25 cellular contexts compared by ENCODE assay signal in genomic region chr4:115906428-115906827, GRCh38.
DNase-seq lines count a peak whose midpoint lies in the region; ATAC-seq and TF ChIP-seq lines count a peak whose summit lies in the region.
"Had no signal": no experiment of that assay in that cellular context is flagged by ENCODE, and none has a peak within 500 bp of the region (broad histone marks: within the 10 kb centered on the region; RNA-seq: fewer than 3 reads in every experiment).

No MANE protein-coding gene starts in this region.

- H3K27me3 ChIP-seq in transverse colon, result no peaks in the 10 kb centered on the region
- H3K27me3 ChIP-seq: BLaER1, SJSA1 had no signal

- H3K9me3 Mint-ChIP-seq in neural crest cell, result peaks cover 10% of the 10 kb centered on the region
- H3K9me3 Mint-ChIP-seq in activated T-helper 1 cell treated with anti-CD3 and anti-CD28 coated beads, Interleukin-12 subunit alpha, Interleukin-12 subunit beta, Interleukin-2, Interleukin-4 antibody, amounts not matched to agents 30 ng/mL and 10 ng/mL and 1 ng/mL, durations not matched to agents 14 hours and 24 hours and 36 hours, result peaks cover 11% of the 10 kb centered on the region

- no peaks in the 10 kb centered on the region for H3K4me1 Mint-ChIP-seq in neural crest cell
- no peaks in the 10 kb centered on the region for H3K4me1 Mint-ChIP-seq in activated T-helper 1 cell treated with anti-CD3 and anti-CD28 coated beads, Interleukin-12 subunit alpha, Interleukin-12 subunit beta, Interleukin-2, Interleukin-4 antibody, amounts not matched to agents 30 ng/mL and 10 ng/mL and 1 ng/mL, durations not matched to agents 14 hours and 24 hours and 36 hours (ENCODE audit: low read depth)

- peaks cover 6% of the 10 kb centered on the region for H3K36me3 Mint-ChIP-seq in neural crest cell (ENCODE audit: low read depth)
- H3K36me3 Mint-ChIP-seq in activated T-helper 1 cell treated with anti-CD3 and anti-CD28 coated beads, Interleukin-12 subunit alpha, Interleukin-12 subunit beta, Interleukin-2, Interleukin-4 antibody, amounts not matched to agents 30 ng/mL and 10 ng/mL and 1 ng/mL, durations not matched to agents 14 hours and 24 hours and 36 hours (ENCODE audit: low read depth), result no peaks in the 10 kb centered on the region

- in situ Hi-C loops in transverse colon (cut with MboI; ENCODE audit: low pct_ligation_motif_present in 1 of 4, low pct_unique_long_range_greater_than_20kb in 1 of 4, low sequenced_read_pairs in 3 of 4), result no loop called here

- intact Hi-C loops in transverse colon (cut with DNase I; ENCODE audit: low total_unique reads), result no loop called here
- intact Hi-C loops in activated T-helper 1 cell treated with anti-CD3 and anti-CD28 coated beads, Interleukin-12 subunit alpha, Interleukin-12 subunit beta, Interleukin-2, Interleukin-4 antibody, amounts not matched to agents 30 ng/mL and 10 ng/mL and 1 ng/mL, durations not matched to agents 14 hours and 24 hours and 36 hours (cut with micrococcal nuclease), result no loop called here

- TF ChIP-seq POLR2A in transverse colon (IDR thresholded peaks at IDR 0.05), result no peak

- no peaks in the 10 kb centered on the region for H3K27me3 Mint-ChIP-seq in neural crest cell (ENCODE audit: low read depth)
- H3K27me3 Mint-ChIP-seq in activated T-helper 1 cell treated with anti-CD3 and anti-CD28 coated beads, Interleukin-12 subunit alpha, Interleukin-12 subunit beta, Interleukin-2, Interleukin-4 antibody, amounts not matched to agents 30 ng/mL and 10 ng/mL and 1 ng/mL, durations not matched to agents 14 hours and 24 hours and 36 hours (ENCODE audit: insufficient read depth), result no peaks in the 10 kb centered on the region
- H3K27me3 Mint-ChIP-seq: CD4-positive, alpha-beta T cell had no signal

- H3K36me3 ChIP-seq in transverse colon, result no peaks in the 10 kb centered on the region
- H3K36me3 ChIP-seq: BLaER1, SJSA1 had no signal

- no peak for TF ChIP-seq EP300 in transverse colon (IDR thresholded peaks at IDR 0.05; ENCODE audit: low read depth)

- no peak overlapping the region for H3K4me3 Mint-ChIP-seq in neural crest cell
- no peak overlapping the region for H3K4me3 Mint-ChIP-seq in activated T-helper 1 cell treated with anti-CD3 and anti-CD28 coated beads, Interleukin-12 subunit alpha, Interleukin-12 subunit beta, Interleukin-2, Interleukin-4 antibody, amounts not matched to agents 30 ng/mL and 10 ng/mL and 1 ng/mL, durations not matched to agents 14 hours and 24 hours and 36 hours
- H3K4me3 Mint-ChIP-seq: CD4-positive, alpha-beta T cell had no signal

- TF ChIP-seq CTCF in VCaP (conservative IDR thresholded peaks at IDR 0.05) (0 out of 2 replicates have a peak, but pooled peaks have one; percentile 13), neural crest cell (conservative IDR thresholded peaks at IDR 0.05) (peak; percentile 42), transverse colon (IDR thresholded peaks at IDR 0.05) (no peak)

- H3K27ac ChIP-seq in VCaP (no peak overlapping the region), transverse colon (no peak overlapping the region)
- H3K27ac ChIP-seq: BLaER1, PC-9, SJSA1 had no signal

- H3K27ac Mint-ChIP-seq in neural crest cell (ENCODE audit: unreplicated experiment), result no peak overlapping the region
- no peak overlapping the region for H3K27ac Mint-ChIP-seq in activated T-helper 1 cell treated with anti-CD3 and anti-CD28 coated beads, Interleukin-12 subunit alpha, Interleukin-12 subunit beta, Interleukin-2, Interleukin-4 antibody, amounts not matched to agents 30 ng/mL and 10 ng/mL and 1 ng/mL, durations not matched to agents 14 hours and 24 hours and 36 hours
- H3K27ac Mint-ChIP-seq: CD4-positive, alpha-beta T cell had no signal

- no peak overlapping the region for H3K4me3 ChIP-seq in transverse colon
- H3K4me3 ChIP-seq: BLaER1, PC-9, SJSA1 had no signal

- 52 to 54% methylated on average over 2 of the region's 2 CpGs for WGBS in transverse colon (ENCODE audit: low coverage in 1 of 2), 2 donors

- peak; percentile 0 for DNase-seq in DMS 273 (lab: John Stamatoyannopoulos, UW; ENCODE audit: unreplicated experiment)
- no peak for DNase-seq in DMS 273 treated with DMSO at 0.1 percent for 48 hours (lab: John Stamatoyannopoulos, UW)
- no peak for DNase-seq in neural crest cell (ENCODE audit: low read depth, low spot score)
- DNase-seq in transverse colon, result no peak
- DNase-seq in activated T-helper 1 cell treated with anti-CD3 and anti-CD28 coated beads, Interleukin-12 subunit alpha, Interleukin-12 subunit beta, Interleukin-2, Interleukin-4 antibody, amounts not matched to agents 30 ng/mL and 10 ng/mL and 1 ng/mL, durations not matched to agents 14 hours and 24 hours and 36 hours (ENCODE audit: low spot score), result no peak
- no peak for DNase-seq in NOMO-1 (lab: John Stamatoyannopoulos, UW; ENCODE audit: unreplicated experiment in 2 of 2)
- DNase-seq: 8988T; CD4-positive, alpha-beta T cell; GDM1; KBM-7; MV-4-11; NCI-H1105 treated with DMSO at 0.1 percent for 48 hours; NCI-H146; NCI-H1930; NCI-H446 treated with DMSO at 0.1 percent for 48 hours; NCI-H526; NCI-H82; NK-92 treated with Interleukin-12 subunit alpha and Interleukin-12 subunit beta, amount 100 ng/mL, for 24 hours; PC-9; Right ventricle myocardium superior; RPMI8226 had no signal

- ATAC-seq in GM19397 (IDR thresholded peaks at IDR 0.05; ENCODE audit: unreplicated experiment), result no peak

- no peaks in the 10 kb centered on the region for H3K4me1 ChIP-seq in transverse colon
- H3K4me1 ChIP-seq: BLaER1, SJSA1 had no signal

- no peaks in the 10 kb centered on the region for H3K9me3 ChIP-seq in transverse colon
- H3K9me3 ChIP-seq: BLaER1, SJSA1 had no signal

Comparison
In these comparisons a context has a peak if more than half of its experiments do, and no peak if none do; other contexts are left out.
1. CTCF ChIP-seq: peak in VCaP (single experiment) and neural crest cell (single experiment); none in transverse colon (0 of 5).